16 cellular contexts compared by ENCODE assay signal in genomic region chr7:69213882-69214281, GRCh38.
"Had no signal": no experiment of that assay in that cellular context is flagged by ENCODE, and none has a peak within 500 bp of the region (broad histone marks: within the 10 kb centered on the region; RNA-seq: fewer than 3 reads in every experiment).

No MANE protein-coding gene starts in this region.

- DNase-seq: activated CD4-positive, alpha-beta T cell treated with anti-CD3 and anti-CD28 coated beads, Interleukin-2, amount 50 U/mL, for 1 hour; activated CD4-positive, CD25-positive, alpha-beta regulatory T cell treated with anti-CD3 and anti-CD28 coated beads, Interleukin-2, amount 50 U/mL, for 72 hours; activated CD8-positive, alpha-beta memory T cell treated with anti-CD3 and anti-CD28 coated beads, Interleukin-2, amount 50 U/mL, for 4 hours; activated naive CD4-positive, alpha-beta T cell treated with anti-CD3 and anti-CD28 coated beads for 36 hours; activated T-cell treated with anti-CD3 and anti-CD28 coated beads, Interleukin-2, amount 50 U/mL, for 4 hours; erythroblast; hypothalamus; left lung; mammary epithelial cell; midbrain; nephron progenitor cell; nucleus accumbens; stimulated activated CD4-positive, alpha-beta T cell treated with anti-CD3 and anti-CD28 coated beads, Interleukin-4, amount 100 ng/mL, for 4 hours; upper lobe of right lung had no signal

- ATAC-seq: activated T-cell treated with anti-CD3 and anti-CD28 coated beads, Interleukin-2, amount 50 U/mL, for 4 hours; left lung; sciatic nerve; stimulated activated memory B cell treated with anti-CD40 and anti-IgM and Interleukin-4, amounts not matched to agents 10 μg/mL and 1 μg/mL and 100 μg/mL, for 72 hours; upper lobe of right lung had no signal
